1 cellular context compared by ENCODE assay signal in genomic region chr3:10459954-10460754, GRCh38.
TF ChIP-seq lines count a peak whose summit lies in the region.

No MANE protein-coding gene starts in this region.

TF ChIP-seq in K562, 482 proteins besides CTCF, POLR2A, EP300 and RAD21 (continued from another document and continues in another):
- peak; percentile 98 for TF ChIP-seq ZBTB49 (CRISPR knock-in tag; IDR thresholded peaks at IDR 0.05; ENCODE audit: borderline replicate concordance)
- TF ChIP-seq PHF20 (IDR thresholded peaks at IDR 0.05; ENCODE audit: partially characterized antibody), result no peak
- TF ChIP-seq ZBTB8A (IDR thresholded peaks at IDR 0.05; ENCODE audit: partially characterized antibody), result no peak
- TF ChIP-seq MLX (CRISPR knock-in tag; conservative IDR thresholded peaks at IDR 0.05), result peak in 1 of 2 experiments; percentile 98; a peak in 2 of 4 replicates
- TF ChIP-seq GABPA (tag; conservative IDR thresholded peaks at IDR 0.05; ENCODE audit: low read depth), result no peak
- TF ChIP-seq FOXJ2 (tag; IDR thresholded peaks at IDR 0.05), result no peak
- no peak for TF ChIP-seq MGA (IDR thresholded peaks at IDR 0.05)
- no peak for TF ChIP-seq ZNF444 (CRISPR knock-in tag; IDR thresholded peaks at IDR 0.05)
- TF ChIP-seq TCF15 (CRISPR knock-in tag; IDR thresholded peaks at IDR 0.05), result 0 out of 2 replicates have a peak, but pooled peaks have one; percentile 60
- no peak for TF ChIP-seq SRSF9 (IDR thresholded peaks at IDR 0.05; ENCODE audit: borderline replicate concordance, low read depth, low read length)
- no peak for TF ChIP-seq NCOR1 (IDR thresholded peaks at IDR 0.05)
- peak; percentile 98 for TF ChIP-seq MXI1 (IDR thresholded peaks at IDR 0.05; ENCODE audit: low read depth, low read length)
- TF ChIP-seq POLR2AphosphoS5 (IDR thresholded peaks at IDR 0.05; ENCODE audit: control insufficient read depth, insufficient read depth, low read depth, low read length), result peak; percentile 41; the same call in 1 of the 2 replicates
- no peak for TF ChIP-seq DEAF1 (CRISPR knock-in tag; IDR thresholded peaks at IDR 0.05)
- TF ChIP-seq NFE2L1 (tag; IDR thresholded peaks at IDR 0.05; ENCODE audit: borderline replicate concordance, low read depth), result peak; percentile 17; the same call in 1 of the 2 replicates
- TF ChIP-seq CHCHD3 (CRISPR knock-in tag; IDR thresholded peaks at IDR 0.05), result no peak
- peak in 1 of 2 experiments; percentile 91; a peak in 2 of 4 replicates for TF ChIP-seq FOXA3 (CRISPR knock-in tag; conservative IDR thresholded peaks at IDR 0.05 in 1 of 2, IDR thresholded peaks at IDR 0.05 in 1 of 2)
- TF ChIP-seq EWSR1 (IDR thresholded peaks at IDR 0.05; ENCODE audit: borderline replicate concordance, low read depth, partially characterized antibody), result no peak
- TF ChIP-seq SRSF3 (IDR thresholded peaks at IDR 0.05; ENCODE audit: insufficient read depth, low read length), result no peak
- peak; percentile 79; the same call in 1 of the 2 replicates for TF ChIP-seq ZNF583 (CRISPR knock-in tag; IDR thresholded peaks at IDR 0.05)
- peak; percentile 99 for TF ChIP-seq MIER1 (IDR thresholded peaks at IDR 0.05; ENCODE audit: low read depth)
- peak; percentile 99 for TF ChIP-seq NCOA1 (IDR thresholded peaks at IDR 0.05; ENCODE audit: low read depth)
- TF ChIP-seq RBM22 (IDR thresholded peaks at IDR 0.05; ENCODE audit: low read depth, low read length, poor library complexity, severe bottlenecking), result no peak
- no peak for TF ChIP-seq CCAR2 (IDR thresholded peaks at IDR 0.05; ENCODE audit: low read depth, low read length)
- no peak for TF ChIP-seq ESRRB (CRISPR knock-in tag; IDR thresholded peaks at IDR 0.05; ENCODE audit: borderline replicate concordance)
- peak; percentile 84 for TF ChIP-seq MYNN (IDR thresholded peaks at IDR 0.05)
- peak; percentile 74; the same call in 1 of the 2 replicates for TF ChIP-seq MYNN (CRISPR knock-in tag; IDR thresholded peaks at IDR 0.05)
- TF ChIP-seq COPS2 (conservative IDR thresholded peaks at IDR 0.05), result no peak
- no peak for TF ChIP-seq FUS (optimal IDR thresholded peaks at IDR 0.05; ENCODE audit: low read depth, low read length)
- no peak for TF ChIP-seq NELFE (IDR thresholded peaks at IDR 0.05; ENCODE audit: insufficient read depth, insufficient read length)
- TF ChIP-seq YY1 (IDR thresholded peaks at IDR 0.05; ENCODE audit: borderline replicate concordance in 1 of 3, control insufficient read depth in 1 of 3, extremely low read depth in 1 of 3, insufficient read depth in 3 of 3, insufficient read length in 1 of 3, insufficient replicate concordance in 2 of 3, low read depth in 1 of 3, low read length in 2 of 3), result peak in 1 of 3 experiments; percentile 29
- TF ChIP-seq RCOR1 (IDR thresholded peaks at IDR 0.05; ENCODE audit: borderline replicate concordance in 1 of 2, low read depth in 2 of 2, low read length in 2 of 2), result peak in 1 of 2 experiments; percentile 98; a peak in 2 of 4 replicates
- TF ChIP-seq CCNT2 (IDR thresholded peaks at IDR 0.05; ENCODE audit: borderline replicate concordance, extremely low read depth, insufficient read length, low read depth, low read length), result no peak
- TF ChIP-seq NFRKB (IDR thresholded peaks at IDR 0.05; ENCODE audit: low read depth), result no peak
- no peak for TF ChIP-seq MCM5 (IDR thresholded peaks at IDR 0.05; ENCODE audit: low read depth)
- TF ChIP-seq ZBTB2 (IDR thresholded peaks at IDR 0.05), result no peak
- TF ChIP-seq ELF1 (tag; IDR thresholded peaks at IDR 0.05), result no peak
- no peak for TF ChIP-seq DIDO1 (tag; IDR thresholded peaks at IDR 0.05; ENCODE audit: low read depth)
- 0 out of 2 replicates have a peak, but pooled peaks have one; percentile 39 for TF ChIP-seq ELF4 (CRISPR knock-in tag; IDR thresholded peaks at IDR 0.05)
- no peak for TF ChIP-seq CEBPB (tag; IDR thresholded peaks at IDR 0.05)
- peak; percentile 69 for TF ChIP-seq EGR1 (conservative IDR thresholded peaks at IDR 0.05)
- TF ChIP-seq MAFK (IDR thresholded peaks at IDR 0.05; ENCODE audit: low read length), result no peak
- TF ChIP-seq SAFB (IDR thresholded peaks at IDR 0.05; ENCODE audit: borderline replicate concordance, low read depth, low read length), result no peak
- TF ChIP-seq ZNF408 (CRISPR knock-in tag; IDR thresholded peaks at IDR 0.05; ENCODE audit: low read depth), result no peak
- no peak for TF ChIP-seq MCM3 (IDR thresholded peaks at IDR 0.05)
- no peak for TF ChIP-seq NR2C1 (IDR thresholded peaks at IDR 0.05)
- peak; percentile 72 for TF ChIP-seq NR2C1 (tag; IDR thresholded peaks at IDR 0.05)
- TF ChIP-seq KHSRP (IDR thresholded peaks at IDR 0.05), result no peak
- peak; percentile 99 for TF ChIP-seq PRMT5 (CRISPR knock-in tag; IDR thresholded peaks at IDR 0.05)
- TF ChIP-seq XRCC5 (IDR thresholded peaks at IDR 0.05; ENCODE audit: low read depth, low read length), result peak; percentile 78; the same call in 1 of the 2 replicates
